In the genomic region with DNA sequence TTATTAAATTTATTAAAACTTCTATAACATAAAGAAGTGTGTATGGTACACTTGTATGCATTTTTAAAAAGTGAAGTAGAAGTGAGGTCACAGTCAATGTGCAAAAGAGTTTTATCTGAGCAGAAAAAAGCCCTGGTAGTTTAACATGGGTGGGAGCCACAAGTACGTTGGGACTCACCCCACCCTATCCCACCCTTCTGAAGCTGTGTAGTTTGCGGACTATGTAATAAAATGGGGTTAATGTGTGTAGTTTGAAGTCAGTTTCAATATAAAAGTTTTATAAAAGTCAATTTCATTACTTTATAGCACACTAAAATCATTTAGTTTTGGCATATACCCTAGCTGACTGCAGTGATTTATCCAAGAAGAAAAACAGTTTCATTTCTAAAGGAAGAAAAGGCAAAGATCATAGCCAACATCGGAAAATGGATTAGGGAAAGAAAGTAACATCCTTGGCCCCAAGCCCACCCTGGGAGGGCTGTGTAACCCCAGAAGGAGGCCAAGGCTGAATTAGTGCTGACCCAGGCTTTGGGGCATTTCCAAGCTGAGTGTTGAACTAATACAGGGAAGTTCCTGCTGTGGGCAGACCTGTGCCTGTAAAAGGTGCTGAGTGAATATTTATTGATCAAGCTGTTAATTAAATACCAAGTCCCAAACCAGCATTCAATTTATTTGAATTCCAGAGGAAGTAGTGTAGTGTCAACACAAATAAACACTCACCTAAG, we compare ENCODE assay signal across 23 cellular contexts.
"Had no signal": no experiment of that assay in that cellular context is flagged by ENCODE, and none has a peak within 500 bp of the region (broad histone marks: within the 10 kb centered on the region; RNA-seq: fewer than 3 reads in every experiment).

No MANE protein-coding gene starts in this region.

- H3K4me1 ChIP-seq: breast epithelium, left lung, pancreas, stomach, suprapubic skin had no signal

- H3K4me1 Mint-ChIP-seq: activated CD4-positive, alpha-beta memory T cell treated with anti-CD3 and anti-CD28 coated beads, Interleukin-2, amount 10 ng/mL, durations not matched to agents 7 days and 5 days; activated CD4-positive, alpha-beta T cell treated with anti-CD3 and anti-CD28 coated beads, Interleukin-2, amount 10 ng/mL, durations not matched to agents 24 days and 14 days; central memory CD8-positive, alpha-beta T cell; stimulated activated effector memory CD8-positive, alpha-beta T cell treated with anti-CD3 and anti-CD28 coated beads, Interleukin-12 subunit alpha, Interleukin-12 subunit beta, amount 100 ng/mL, for 72 hours had no signal

- H3K27me3 ChIP-seq: breast epithelium, heart right ventricle, left lung, neutrophil, pancreas, stomach had no signal

- H3K27me3 Mint-ChIP-seq: activated CD4-positive, alpha-beta memory T cell treated with anti-CD3 and anti-CD28 coated beads, Interleukin-2, amount 10 ng/mL, durations not matched to agents 7 days and 5 days; activated CD4-positive, alpha-beta T cell treated with anti-CD3 and anti-CD28 coated beads, Interleukin-2, amount 10 ng/mL, durations not matched to agents 24 days and 14 days; central memory CD8-positive, alpha-beta T cell; natural killer cell treated with Interleukin-12 subunit alpha and Interleukin-12 subunit beta and Interleukin-15 and Interleukin-18, amount 100 ng/mL, for 72 hours; type B pancreatic cell had no signal

- H3K4me3 Mint-ChIP-seq: activated CD4-positive, alpha-beta memory T cell treated with anti-CD3 and anti-CD28 coated beads, Interleukin-2, amount 10 ng/mL, durations not matched to agents 7 days and 5 days; activated CD4-positive, alpha-beta T cell treated with anti-CD3 and anti-CD28 coated beads, Interleukin-2, amount 10 ng/mL, durations not matched to agents 24 days and 14 days; activated T-helper 1 cell treated with anti-CD3 and anti-CD28 coated beads, Interleukin-12 subunit alpha, Interleukin-12 subunit beta, Interleukin-2, Interleukin-4 antibody, amounts not matched to agents 30 ng/mL and 10 ng/mL and 1 ng/mL, durations not matched to agents 14 hours and 24 hours and 36 hours; central memory CD8-positive, alpha-beta T cell; natural killer cell treated with Interleukin-12 subunit alpha and Interleukin-12 subunit beta and Interleukin-15 and Interleukin-18, amount 100 ng/mL, for 72 hours; stimulated activated effector memory CD8-positive, alpha-beta T cell treated with anti-CD3 and anti-CD28 coated beads, Interleukin-12 subunit alpha, Interleukin-12 subunit beta, amount 100 ng/mL, for 72 hours; type B pancreatic cell had no signal

- H3K9me3 Mint-ChIP-seq: activated CD4-positive, alpha-beta memory T cell treated with anti-CD3 and anti-CD28 coated beads, Interleukin-2, amount 10 ng/mL, durations not matched to agents 7 days and 5 days; activated CD4-positive, alpha-beta T cell treated with anti-CD3 and anti-CD28 coated beads, Interleukin-2, amount 10 ng/mL, durations not matched to agents 24 days and 14 days; activated T-helper 1 cell treated with anti-CD3 and anti-CD28 coated beads, Interleukin-12 subunit alpha, Interleukin-12 subunit beta, Interleukin-2, Interleukin-4 antibody, amounts not matched to agents 30 ng/mL and 10 ng/mL and 1 ng/mL, durations not matched to agents 14 hours and 24 hours and 36 hours; type B pancreatic cell had no signal

- H3K9me3 ChIP-seq: breast epithelium, heart right ventricle, neutrophil, pancreas, SK-N-SH, stomach, suprapubic skin had no signal

- H3K36me3 Mint-ChIP-seq: activated naive CD4-positive, alpha-beta T cell treated with anti-CD3 and anti-CD28 coated beads, Interleukin-2, amount 50 U/mL, for 72 hours; stimulated activated effector memory CD8-positive, alpha-beta T cell treated with anti-CD3 and anti-CD28 coated beads, Interleukin-12 subunit alpha, Interleukin-12 subunit beta, amount 100 ng/mL, for 72 hours; type B pancreatic cell had no signal

- DNase-seq: activated CD4-positive, alpha-beta memory T cell treated with anti-CD3 and anti-CD28 coated beads, Interleukin-2, amount 10 ng/mL, durations not matched to agents 7 days and 5 days; activated CD4-positive, alpha-beta T cell treated with anti-CD3 and anti-CD28 coated beads, Interleukin-2, amount 10 ng/mL, durations not matched to agents 24 days and 14 days; activated gamma-delta T cell treated with Interleukin-2 at 50 U/mL for 16 hours; activated T-cell treated with anti-CD3 and anti-CD28 coated beads for 4 hours; heart right ventricle; left lung; SK-N-SH; stimulated activated CD4-positive, alpha-beta T cell treated with anti-CD3 and anti-CD28 coated beads, Interleukin-2, amount 100 ng/mL, for 24 hours; stomach had no signal

- H3K4me3 ChIP-seq: breast epithelium, coronary artery, heart right ventricle, left lung, pancreas, skin epidermis, stomach, suprapubic skin had no signal

- H3K9ac ChIP-seq: SK-N-SH had no signal

- H3K36me3 ChIP-seq: breast epithelium, heart right ventricle, left lung, neutrophil, pancreas, stomach, suprapubic skin had no signal

- ATAC-seq: activated CD4-positive, CD25-positive, alpha-beta regulatory T cell treated with anti-CD3 and anti-CD28 coated beads, Interleukin-2, amount 50 U/mL, for 24 hours; activated naive CD4-positive, alpha-beta T cell treated with anti-CD3 and anti-CD28 coated beads, Interleukin-2, amount 50 U/mL, for 72 hours; heart right ventricle; left lung; natural killer cell treated with Interleukin-12 subunit alpha and Interleukin-12 subunit beta and Interleukin-15 and Interleukin-18, amount 100 ng/mL, for 72 hours; right cardiac atrium; stimulated activated effector memory CD8-positive, alpha-beta T cell treated with anti-CD3 and anti-CD28 coated beads, Interleukin-12 subunit alpha, Interleukin-12 subunit beta, amount 100 ng/mL, for 72 hours had no signal

- H3K27ac ChIP-seq: breast epithelium, coronary artery, heart right ventricle, left lung, neutrophil, skin epidermis, stomach, suprapubic skin had no signal

- H3K27ac Mint-ChIP-seq: activated CD4-positive, alpha-beta memory T cell treated with anti-CD3 and anti-CD28 coated beads, Interleukin-2, amount 10 ng/mL, durations not matched to agents 7 days and 5 days; activated CD4-positive, alpha-beta T cell treated with anti-CD3 and anti-CD28 coated beads, Interleukin-2, amount 10 ng/mL, durations not matched to agents 24 days and 14 days; activated naive CD4-positive, alpha-beta T cell treated with anti-CD3 and anti-CD28 coated beads, Interleukin-2, amount 50 U/mL, for 72 hours; activated T-helper 1 cell treated with anti-CD3 and anti-CD28 coated beads, Interleukin-12 subunit alpha, Interleukin-12 subunit beta, Interleukin-2, Interleukin-4 antibody, amounts not matched to agents 30 ng/mL and 10 ng/mL and 1 ng/mL, durations not matched to agents 14 hours and 24 hours and 36 hours; natural killer cell treated with Interleukin-12 subunit alpha and Interleukin-12 subunit beta and Interleukin-15 and Interleukin-18, amount 100 ng/mL, for 72 hours; stimulated activated effector memory CD8-positive, alpha-beta T cell treated with anti-CD3 and anti-CD28 coated beads, Interleukin-12 subunit alpha, Interleukin-12 subunit beta, amount 100 ng/mL, for 72 hours; type B pancreatic cell had no signal
